In genomic region chr11:45945392-45945999, GRCh38 we compare ENCODE assay signal across 19 cellular contexts. TPM values are rescaled to one million over a fixed set of nuclear protein-coding genes. Genes with fewer than 3 reads are reported as not detected.
"Had no signal": no experiment of that assay in that cellular context is flagged by ENCODE, and none has a peak within 500 bp of the region (broad histone marks: within the 10 kb centered on the region; RNA-seq: fewer than 3 reads in every experiment).

No MANE protein-coding gene starts in this region.

- H3K27me3 ChIP-seq: brain microvascular endothelial cell, right atrium auricular region, tibial artery had no signal

- H3K4me1 Mint-ChIP-seq: activated CD4-positive, alpha-beta memory T cell treated with anti-CD3 and anti-CD28 coated beads, Interleukin-2, amount 10 ng/mL, durations not matched to agents 7 days and 5 days; activated CD8-positive, alpha-beta memory T cell treated with anti-CD3 and anti-CD28 coated beads, Interleukin-2, amount 10 ng/mL, durations not matched to agents 7 days and 5 days had no signal

- DNase-seq: activated CD4-positive, alpha-beta memory T cell treated with anti-CD3 and anti-CD28 coated beads, Interleukin-2, amount 10 ng/mL, durations not matched to agents 7 days and 5 days; activated CD4-positive, alpha-beta T cell treated with anti-CD3 and anti-CD28 coated beads for 48 hours; activated CD4-positive, CD25-positive, alpha-beta regulatory T cell; activated CD8-positive, alpha-beta memory T cell treated with anti-CD3 and anti-CD28 coated beads, Interleukin-2, amount 10 ng/mL, durations not matched to agents 7 days and 5 days; activated naive CD4-positive, alpha-beta T cell treated with Interleukin-2 at 50 U/mL for 16 hours; brain microvascular endothelial cell; effector CD4-positive, alpha-beta T cell; hippocampal formation; occipital lobe; SK-N-SH; tibial artery had no signal

- H3K4me3 ChIP-seq: lung, right atrium auricular region, tibial artery had no signal

- ATAC-seq: activated CD8-positive, alpha-beta memory T cell treated with anti-CD3 and anti-CD28 coated beads, Interleukin-2, amount 10 ng/mL, durations not matched to agents 7 days and 5 days; esophagus mucosa had no signal

- H3K9me3 Mint-ChIP-seq: activated CD4-positive, alpha-beta memory T cell treated with anti-CD3 and anti-CD28 coated beads, Interleukin-2, amount 10 ng/mL, durations not matched to agents 7 days and 5 days; activated T-helper 2 cell treated with anti-CD3 and anti-CD28 coated beads, Interferon-gamma antibody, Interleukin-2, Interleukin-4, amounts not matched to agents 10 μg/mL and 5 μg/mL and 100 μg/mL, durations not matched to agents 14 hours and 24 hours and 36 hours had no signal

- H3K9me3 ChIP-seq: right atrium auricular region, SK-N-SH, tibial artery had no signal

- H3K4me2 ChIP-seq: SK-N-SH had no signal

- H3K4me1 ChIP-seq: tibial artery had no signal

- H3K27ac Mint-ChIP-seq: activated CD4-positive, alpha-beta memory T cell treated with anti-CD3 and anti-CD28 coated beads, Interleukin-2, amount 10 ng/mL, durations not matched to agents 7 days and 5 days; activated CD8-positive, alpha-beta memory T cell treated with anti-CD3 and anti-CD28 coated beads, Interleukin-2, amount 10 ng/mL, durations not matched to agents 7 days and 5 days; activated T-helper 2 cell treated with anti-CD3 and anti-CD28 coated beads, Interferon-gamma antibody, Interleukin-2, Interleukin-4, amounts not matched to agents 10 μg/mL and 5 μg/mL and 100 μg/mL, durations not matched to agents 14 hours and 24 hours and 36 hours had no signal

- H3K4me3 Mint-ChIP-seq: activated CD4-positive, alpha-beta memory T cell treated with anti-CD3 and anti-CD28 coated beads, Interleukin-2, amount 10 ng/mL, durations not matched to agents 7 days and 5 days; activated CD8-positive, alpha-beta memory T cell treated with anti-CD3 and anti-CD28 coated beads, Interleukin-2, amount 10 ng/mL, durations not matched to agents 7 days and 5 days had no signal

- H3K9me2 ChIP-seq: SK-N-SH had no signal

- H3K27ac ChIP-seq: brain microvascular endothelial cell, right atrium auricular region, tibial artery had no signal

- H3K27me3 Mint-ChIP-seq: activated CD4-positive, alpha-beta memory T cell treated with anti-CD3 and anti-CD28 coated beads, Interleukin-2, amount 10 ng/mL, durations not matched to agents 7 days and 5 days; activated CD8-positive, alpha-beta memory T cell treated with anti-CD3 and anti-CD28 coated beads, Interleukin-2, amount 10 ng/mL, durations not matched to agents 7 days and 5 days had no signal

RNA-seq across cellular contexts. Expression of gene LARGE2, which starts 23.0 kb away (rescaled TPM):
- total RNA-seq: cerebellum, glomerular endothelial cell, posterior vena cava had no signal
- polyA plus RNA-seq: neural cell had no signal

RNA-seq across cellular contexts. Expression of gene FREY1, which starts 38.4 kb away (rescaled TPM):
- polyA plus RNA-seq: neural cell had no signal
